In the genomic region with DNA sequence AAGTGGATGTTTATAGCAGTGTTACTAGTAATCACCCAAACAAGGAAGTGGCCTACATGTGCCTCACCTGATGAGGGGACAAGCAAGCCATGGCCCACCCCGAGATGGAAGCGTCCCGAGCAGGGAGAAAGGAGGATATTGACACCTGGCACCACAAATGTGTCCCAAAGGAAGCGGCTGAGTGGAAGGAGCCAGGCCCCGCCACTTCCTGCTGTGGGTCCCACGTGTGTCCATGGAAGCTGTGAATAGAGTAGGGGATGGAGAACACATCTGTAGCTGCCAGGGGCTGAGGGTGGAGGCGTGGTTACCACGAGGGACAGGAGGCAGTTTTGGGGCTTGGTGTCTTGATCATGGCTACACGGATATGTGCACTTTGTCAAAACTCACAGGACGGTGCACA, we compare ENCODE assay signal across 31 cellular contexts. TPM values are rescaled to one million over a fixed set of nuclear protein-coding genes. Genes with fewer than 3 reads are reported as not detected.
"Had no signal": no experiment of that assay in that cellular context is flagged by ENCODE, and none has a peak within 500 bp of the region (broad histone marks: within the 10 kb centered on the region; RNA-seq: fewer than 3 reads in every experiment).

No MANE protein-coding gene starts in this region.

- H3K27ac ChIP-seq: adrenal gland, breast epithelium, KMS-11, SK-N-MC had no signal

- H3K36me3 ChIP-seq: adrenal gland, breast epithelium, MG63 had no signal

- H3K27me3 ChIP-seq: adrenal gland, breast epithelium, MG63 had no signal

- H3K9me3 ChIP-seq: adrenal gland, breast epithelium, MG63 had no signal

- FAIRE-seq: TTC549 had no signal

- H3K4me1 ChIP-seq: adrenal gland, breast epithelium had no signal

- H3K4me3 ChIP-seq: adrenal gland, breast epithelium, MG63, SK-N-MC had no signal

- ATAC-seq: Panc1, Right ventricle myocardium inferior, T-cell had no signal

- DNase-seq: activated B cell treated with CpG ODN at 0.5 μM for 24 hours; activated CD4-positive, alpha-beta T cell treated with anti-CD3 and anti-CD28 coated beads for 1 hour; activated CD4-positive, alpha-beta T cell treated with anti-CD3 and anti-CD28 coated beads, Interleukin-2, amount 10 ng/mL, durations not matched to agents 24 days and 14 days; activated CD4-positive, alpha-beta T cell treated with anti-CD3 and anti-CD28 coated beads, Interleukin-2, amount 50 U/mL, for 48 hours; activated naive CD4-positive, alpha-beta T cell treated with anti-CD3 and anti-CD28 coated beads, Interleukin-2, amount 50 U/mL, for 16 hours; activated naive CD8-positive, alpha-beta T cell treated with anti-CD3 and anti-CD28 coated beads, Interleukin-2, amount 10 ng/mL, durations not matched to agents 7 days and 5 days; activated T-cell treated with anti-CD3 and anti-CD28 coated beads for 4 hours; aorta; caudate nucleus; MG63; MV-4-11; NCI-H1092 treated with DMSO at 0.1 percent for 48 hours; NCI-H1436; NCI-H1694 treated with DMSO at 0.1 percent for 48 hours; NCI-H2029 treated with DMSO at 0.1 percent for 48 hours; NCI-H345; NCI-H510A; NCI-H69; NK-92 treated with Interleukin-12 subunit alpha and Interleukin-12 subunit beta, amount 100 ng/mL, for 24 hours; OCI-M1; RPMI8226; T-cell; T-helper 2 cell; T1000 had no signal

RNA-seq across cellular contexts. Expression of a gene that starts 49.2 kb away (rescaled TPM):
- total RNA-seq: activated B cell treated with CpG ODN at 0.5 μM for 24 hours; activated CD4-positive, alpha-beta T cell treated with anti-CD3 and anti-CD28 coated beads, Interleukin-2, amount 10 ng/mL, durations not matched to agents 24 days and 14 days; activated naive CD8-positive, alpha-beta T cell treated with anti-CD3 and anti-CD28 coated beads, Interleukin-2, amount 10 ng/mL, durations not matched to agents 7 days and 5 days had no signal
